Comparison of ENCODE assay signal across 20 cellular contexts in the genomic region with DNA sequence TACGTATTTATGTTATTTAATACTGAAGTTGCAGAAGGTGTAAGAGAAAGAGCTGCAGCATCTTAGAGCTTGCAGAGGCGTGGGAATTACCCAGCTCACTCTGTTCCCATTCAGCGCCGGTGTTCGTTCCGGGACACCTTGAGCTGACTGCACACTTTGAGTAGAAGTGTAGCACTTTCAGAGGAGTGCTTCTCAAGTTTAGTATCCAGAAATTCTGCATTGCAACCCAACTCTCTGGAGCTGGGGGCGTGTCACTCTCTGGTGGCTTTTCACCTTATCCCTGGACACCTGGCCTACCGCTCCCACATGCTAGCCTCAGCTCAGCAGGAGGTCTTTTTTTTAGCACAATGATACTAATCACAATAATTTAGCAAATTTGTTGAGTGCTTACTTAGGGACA.
"Had no signal": no experiment of that assay in that cellular context is flagged by ENCODE, and none has a peak within 500 bp of the region (broad histone marks: within the 10 kb centered on the region; RNA-seq: fewer than 3 reads in every experiment).

No MANE protein-coding gene starts in this region.

- H3K36me3 Mint-ChIP-seq: activated naive CD4-positive, alpha-beta T cell treated with anti-CD3 and anti-CD28 coated beads, Interleukin-2, amount 50 U/mL, for 24 hours had no signal

- H3K4me3 ChIP-seq: left ventricle myocardium inferior, pancreas, prostate gland, suprapubic skin, tibial artery had no signal

- H3K4me1 ChIP-seq: left ventricle myocardium inferior, pancreas, prostate gland, suprapubic skin, tibial artery had no signal

- H3K9me3 ChIP-seq: left ventricle myocardium inferior, pancreas, prostate gland, suprapubic skin, tibial artery had no signal

- H3K27ac ChIP-seq: left ventricle myocardium inferior, pancreas, prostate gland, suprapubic skin, tibial artery had no signal

- DNase-seq: activated CD4-positive, alpha-beta T cell treated with anti-CD3 and anti-CD28 coated beads for 36 hours; activated CD4-positive, CD25-positive, alpha-beta regulatory T cell; activated CD8-positive, alpha-beta T cell treated with anti-CD3 and anti-CD28 coated beads, Interleukin-2, amount 10 ng/mL, durations not matched to agents 7 days and 5 days; activated naive CD8-positive, alpha-beta T cell treated with anti-CD3 and anti-CD28 coated beads, Interleukin-2, amount 50 U/mL, for 24 hours; activated T-cell treated with anti-CD3 and anti-CD28 coated beads, Interleukin-2, amount 50 U/mL, for 24 hours; amygdala; central memory CD4-positive, alpha-beta T cell; dermis blood vessel endothelial cell; effector CD8-positive, alpha-beta T cell; left ventricle myocardium inferior; retina; small intestine; stimulated activated CD4-positive, alpha-beta T cell treated with anti-CD3 and anti-CD28 coated beads, Interleukin-1b, Interleukin-23, amount 100 ng/mL, for 48 hours; stimulated activated naive CD4-positive, alpha-beta T cell had no signal

- ATAC-seq: activated CD4-positive, alpha-beta T cell treated with anti-CD3 and anti-CD28 coated beads for 36 hours; activated CD8-positive, alpha-beta T cell treated with anti-CD3 and anti-CD28 coated beads, Interleukin-2, amount 10 ng/mL, durations not matched to agents 7 days and 5 days; pancreas; sciatic nerve had no signal

- H3K27ac Mint-ChIP-seq: activated CD4-positive, alpha-beta T cell treated with anti-CD3 and anti-CD28 coated beads for 36 hours; activated CD8-positive, alpha-beta T cell treated with anti-CD3 and anti-CD28 coated beads, Interleukin-2, amount 10 ng/mL, durations not matched to agents 7 days and 5 days; activated naive CD4-positive, alpha-beta T cell treated with anti-CD3 and anti-CD28 coated beads, Interleukin-2, amount 50 U/mL, for 24 hours; activated naive CD8-positive, alpha-beta T cell treated with anti-CD3 and anti-CD28 coated beads, Interleukin-2, amount 50 U/mL, for 24 hours; activated T-cell treated with anti-CD3 and anti-CD28 coated beads, Interleukin-2, amount 50 U/mL, for 24 hours had no signal

- H3K36me3 ChIP-seq: left ventricle myocardium inferior, pancreas, prostate gland, suprapubic skin, tibial artery had no signal

- H3K9me3 Mint-ChIP-seq: activated naive CD4-positive, alpha-beta T cell treated with anti-CD3 and anti-CD28 coated beads, Interleukin-2, amount 50 U/mL, for 24 hours; activated naive CD8-positive, alpha-beta T cell treated with anti-CD3 and anti-CD28 coated beads, Interleukin-2, amount 50 U/mL, for 24 hours; activated T-cell treated with anti-CD3 and anti-CD28 coated beads, Interleukin-2, amount 50 U/mL, for 24 hours had no signal

- H3K4me1 Mint-ChIP-seq: activated CD4-positive, alpha-beta T cell treated with anti-CD3 and anti-CD28 coated beads for 36 hours; activated naive CD4-positive, alpha-beta T cell treated with anti-CD3 and anti-CD28 coated beads, Interleukin-2, amount 50 U/mL, for 24 hours; activated naive CD8-positive, alpha-beta T cell treated with anti-CD3 and anti-CD28 coated beads, Interleukin-2, amount 50 U/mL, for 24 hours had no signal

- H3K4me3 Mint-ChIP-seq: activated CD4-positive, alpha-beta T cell treated with anti-CD3 and anti-CD28 coated beads for 36 hours; activated CD8-positive, alpha-beta T cell treated with anti-CD3 and anti-CD28 coated beads, Interleukin-2, amount 10 ng/mL, durations not matched to agents 7 days and 5 days; activated naive CD4-positive, alpha-beta T cell treated with anti-CD3 and anti-CD28 coated beads, Interleukin-2, amount 50 U/mL, for 24 hours; activated naive CD8-positive, alpha-beta T cell treated with anti-CD3 and anti-CD28 coated beads, Interleukin-2, amount 50 U/mL, for 24 hours; activated T-cell treated with anti-CD3 and anti-CD28 coated beads, Interleukin-2, amount 50 U/mL, for 24 hours had no signal

- H3K27me3 ChIP-seq: pancreas, tibial artery had no signal
